8 cellular contexts compared by ENCODE assay signal in the genomic region with DNA sequence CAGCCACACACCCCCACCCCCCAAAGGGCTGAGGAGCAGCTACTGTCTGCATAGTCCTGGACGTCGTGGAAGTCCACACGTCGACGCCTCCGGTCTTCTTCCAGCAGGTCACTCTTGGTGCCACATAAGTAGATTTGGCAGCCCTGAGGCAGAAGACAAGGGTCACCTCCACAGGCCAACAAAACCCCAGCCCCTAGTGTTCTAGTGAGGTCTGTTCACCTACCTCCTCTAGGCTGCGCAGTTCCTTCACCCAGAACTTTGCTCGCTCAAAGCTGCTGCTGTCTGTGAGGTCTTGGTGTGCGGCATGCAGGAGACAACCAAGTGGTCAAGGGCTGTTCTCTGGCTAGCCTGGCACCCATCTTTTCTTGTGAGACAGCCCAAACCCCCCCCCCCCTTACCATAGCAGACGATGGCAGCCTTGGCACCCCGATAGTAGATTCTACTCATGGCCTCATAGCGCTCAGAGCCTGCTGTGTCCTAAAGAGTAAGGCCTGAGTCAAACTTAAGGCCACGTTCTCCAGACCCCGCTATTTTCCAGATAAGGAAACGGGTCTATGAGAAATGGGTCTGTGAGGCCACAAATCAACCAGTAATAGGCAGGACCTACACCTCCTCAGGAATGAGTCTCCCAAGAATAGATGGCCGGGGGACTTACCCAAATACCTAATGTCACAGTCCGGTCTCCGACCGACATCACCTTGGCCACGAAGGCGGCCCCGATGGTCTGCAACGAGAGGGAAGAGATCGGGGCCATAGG. TPM values are rescaled to one million over a fixed set of nuclear protein-coding genes. Genes with fewer than 3 reads are reported as not detected.
DNase-seq lines count a peak whose midpoint lies in the region; ATAC-seq and FAIRE-seq lines count a peak whose summit lies in the region.

No MANE protein-coding gene starts in this region.

- in situ Hi-C loops in HAP-1 (cut with MboI; ENCODE audit: low sequenced_read_pairs) = no loop called here

- peak overlapping the region; percentile 84 for H3K27ac Mint-ChIP-seq in activated T-helper 1 cell treated with anti-CD3 and anti-CD28 coated beads, Interleukin-12 subunit alpha, Interleukin-12 subunit beta, Interleukin-2, Interleukin-4 antibody, amounts not matched to agents 30 ng/mL and 10 ng/mL and 1 ng/mL, durations not matched to agents 14 hours and 24 hours and 36 hours

- H3K9me3 ChIP-seq in HAP-1 = no peaks in the 10 kb centered on the region
- no peaks in the 10 kb centered on the region for H3K9me3 ChIP-seq in iPS-15b (ENCODE audit: control insufficient read depth, insufficient read depth, low read length)
- no peaks in the 10 kb centered on the region for H3K9me3 ChIP-seq in stomach smooth muscle (ENCODE audit: control insufficient read depth in 2 of 2, low read length in 2 of 2)

- H3K27me3 Mint-ChIP-seq in activated T-helper 1 cell treated with anti-CD3 and anti-CD28 coated beads, Interleukin-12 subunit alpha, Interleukin-12 subunit beta, Interleukin-2, Interleukin-4 antibody, amounts not matched to agents 30 ng/mL and 10 ng/mL and 1 ng/mL, durations not matched to agents 14 hours and 24 hours and 36 hours (ENCODE audit: insufficient read depth) = no peaks in the 10 kb centered on the region

- H3K36me3 ChIP-seq in ACC112 (ENCODE audit: insufficient read depth, low read length) = no peaks in the 10 kb centered on the region
- H3K36me3 ChIP-seq in HAP-1 (replicated peaks) = peaks cover 67% of the 10 kb centered on the region
- H3K36me3 ChIP-seq in iPS-15b (ENCODE audit: control insufficient read depth, insufficient read depth, low read length) = peaks cover 31% of the 10 kb centered on the region
- H3K36me3 ChIP-seq in stomach smooth muscle (ENCODE audit: control insufficient read depth in 2 of 2, insufficient read depth in 2 of 2, low read length in 2 of 2) = peaks cover 5 to 14% of the 10 kb centered on the region in 2 donors

- DNase-seq in HAP-1 (ENCODE audit: low spot score in 2 of 2) = no peak
- no peak for DNase-seq in activated T-helper 1 cell treated with anti-CD3 and anti-CD28 coated beads, Interleukin-12 subunit alpha, Interleukin-12 subunit beta, Interleukin-2, Interleukin-4 antibody, amounts not matched to agents 30 ng/mL and 10 ng/mL and 1 ng/mL, durations not matched to agents 14 hours and 24 hours and 36 hours (ENCODE audit: low spot score)
- DNase-seq in HTR-8/SVneo (ENCODE audit: insufficient read length, low spot score) = no peak
- DNase-seq in NCI-H1930 (lab: John Stamatoyannopoulos, UW) = no peak

- H3K36me3 Mint-ChIP-seq in activated T-helper 1 cell treated with anti-CD3 and anti-CD28 coated beads, Interleukin-12 subunit alpha, Interleukin-12 subunit beta, Interleukin-2, Interleukin-4 antibody, amounts not matched to agents 30 ng/mL and 10 ng/mL and 1 ng/mL, durations not matched to agents 14 hours and 24 hours and 36 hours (ENCODE audit: low read depth) = peaks cover 60% of the 10 kb centered on the region

- H3K27me3 ChIP-seq in ACC112 (ENCODE audit: insufficient read depth, low read length) = no peaks in the 10 kb centered on the region
- no peaks in the 10 kb centered on the region for H3K27me3 ChIP-seq in HAP-1 (ENCODE audit: low read depth)
- H3K27me3 ChIP-seq in iPS-15b (ENCODE audit: control insufficient read depth, insufficient read depth, low read length) = no peaks in the 10 kb centered on the region
- no peaks in the 10 kb centered on the region for H3K27me3 ChIP-seq in stomach smooth muscle (ENCODE audit: control insufficient read depth in 1 of 2, insufficient read depth in 2 of 2, low read length in 2 of 2)

- H3K4me1 ChIP-seq in ACC112 (ENCODE audit: control insufficient read depth, insufficient read depth, low read length, unreplicated experiment) (peaks cover 55% of the 10 kb centered on the region), HAP-1 (peaks cover 9% of the 10 kb centered on the region), iPS-15b (ENCODE audit: control insufficient read depth, insufficient read depth, low read length) (peaks cover 25% of the 10 kb centered on the region), stomach smooth muscle (ENCODE audit: control insufficient read depth, insufficient read depth, low read length) (peaks cover 48% of the 10 kb centered on the region)

- no peak overlapping the region for H2AFZ ChIP-seq in ACC112 (ENCODE audit: low read length, unreplicated experiment)

- peak overlapping the region; percentile 93 for H3K4me3 Mint-ChIP-seq in activated T-helper 1 cell treated with anti-CD3 and anti-CD28 coated beads, Interleukin-12 subunit alpha, Interleukin-12 subunit beta, Interleukin-2, Interleukin-4 antibody, amounts not matched to agents 30 ng/mL and 10 ng/mL and 1 ng/mL, durations not matched to agents 14 hours and 24 hours and 36 hours

- H3K79me2 ChIP-seq in ACC112 (ENCODE audit: control insufficient read depth, insufficient read depth, low read length, unreplicated experiment) = peaks cover 47% of the 10 kb centered on the region

- H3K4me3 ChIP-seq in ACC112 (ENCODE audit: low read depth, low read length) = peak overlapping the region; percentile 100
- H3K4me3 ChIP-seq in HAP-1 = peak overlapping the region; percentile 97
- H3K4me3 ChIP-seq in iPS-15b (ENCODE audit: low read depth, low read length) = peak overlapping the region; percentile 85
- H3K4me3 ChIP-seq in stomach smooth muscle (ENCODE audit: low read length in 2 of 2) = peak overlapping the region; percentile 82 to 94

- H3K9me3 Mint-ChIP-seq in activated T-helper 1 cell treated with anti-CD3 and anti-CD28 coated beads, Interleukin-12 subunit alpha, Interleukin-12 subunit beta, Interleukin-2, Interleukin-4 antibody, amounts not matched to agents 30 ng/mL and 10 ng/mL and 1 ng/mL, durations not matched to agents 14 hours and 24 hours and 36 hours = no peaks in the 10 kb centered on the region

- intact Hi-C loops in activated T-helper 1 cell treated with anti-CD3 and anti-CD28 coated beads, Interleukin-12 subunit alpha, Interleukin-12 subunit beta, Interleukin-2, Interleukin-4 antibody, amounts not matched to agents 30 ng/mL and 10 ng/mL and 1 ng/mL, durations not matched to agents 14 hours and 24 hours and 36 hours (cut with micrococcal nuclease) = loop anchor here (1.0 to 5.0 kb wide), 5 partner anchors 9 to 913 kb away; a partner anchor contains a TSS

- H3K27ac ChIP-seq in ACC112 (ENCODE audit: low read depth, low read length) (no peak overlapping the region; the same call in 1 of the 2 replicates), stomach smooth muscle (ENCODE audit: low read length) (no peak overlapping the region)

- FAIRE-seq in HTR-8/SVneo (lab: Jason Lieb, UNC) = no peak

- no peak for ATAC-seq in GM19324 (IDR thresholded peaks at IDR 0.05; ENCODE audit: low FRiP score, unreplicated experiment)

- peak overlapping the region; percentile 60 for H3K9ac ChIP-seq in iPS-15b (ENCODE audit: low read depth, low read length)
- H3K9ac ChIP-seq in stomach smooth muscle (ENCODE audit: low read length in 2 of 2) = peak overlapping the region; percentile 51 to 71

- peaks cover 75% of the 10 kb centered on the region for H3K4me1 Mint-ChIP-seq in activated T-helper 1 cell treated with anti-CD3 and anti-CD28 coated beads, Interleukin-12 subunit alpha, Interleukin-12 subunit beta, Interleukin-2, Interleukin-4 antibody, amounts not matched to agents 30 ng/mL and 10 ng/mL and 1 ng/mL, durations not matched to agents 14 hours and 24 hours and 36 hours (ENCODE audit: low read depth)

RNA-seq across cellular contexts. Expression of a gene that starts 1.0 kb away (rescaled TPM):
- 19.7 and 22.4 TPM in 2 replicates for total RNA-seq in activated T-helper 1 cell treated with anti-CD3 and anti-CD28 coated beads, Interleukin-12 subunit alpha, Interleukin-12 subunit beta, Interleukin-2, Interleukin-4 antibody, amounts not matched to agents 30 ng/mL and 10 ng/mL and 1 ng/mL, durations not matched to agents 14 hours and 24 hours and 36 hours

RNA-seq across cellular contexts. Expression of a gene that starts 1.1 kb away (rescaled TPM):
- 239 and 250 TPM in 2 replicates for total RNA-seq in activated T-helper 1 cell treated with anti-CD3 and anti-CD28 coated beads, Interleukin-12 subunit alpha, Interleukin-12 subunit beta, Interleukin-2, Interleukin-4 antibody, amounts not matched to agents 30 ng/mL and 10 ng/mL and 1 ng/mL, durations not matched to agents 14 hours and 24 hours and 36 hours

RNA-seq across cellular contexts. Expression of a gene that starts 9.2 kb away (rescaled TPM):
- total RNA-seq in activated T-helper 1 cell treated with anti-CD3 and anti-CD28 coated beads, Interleukin-12 subunit alpha, Interleukin-12 subunit beta, Interleukin-2, Interleukin-4 antibody, amounts not matched to agents 30 ng/mL and 10 ng/mL and 1 ng/mL, durations not matched to agents 14 hours and 24 hours and 36 hours = 9.6 and 11.8 TPM in 2 replicates

RNA-seq across cellular contexts. Expression of a gene that starts 48.9 kb away (rescaled TPM):
- total RNA-seq in activated T-helper 1 cell treated with anti-CD3 and anti-CD28 coated beads, Interleukin-12 subunit alpha, Interleukin-12 subunit beta, Interleukin-2, Interleukin-4 antibody, amounts not matched to agents 30 ng/mL and 10 ng/mL and 1 ng/mL, durations not matched to agents 14 hours and 24 hours and 36 hours = 108 and 118 TPM in 2 replicates

RNA-seq across cellular contexts. Expression of a gene that starts 55.2 kb away (rescaled TPM):
- total RNA-seq in activated T-helper 1 cell treated with anti-CD3 and anti-CD28 coated beads, Interleukin-12 subunit alpha, Interleukin-12 subunit beta, Interleukin-2, Interleukin-4 antibody, amounts not matched to agents 30 ng/mL and 10 ng/mL and 1 ng/mL, durations not matched to agents 14 hours and 24 hours and 36 hours = 37.8 and 41.3 TPM in 2 replicates
